Comparison of ENCODE assay signal across 8 cellular contexts in genomic region chr2:27320958-27321543, GRCh38. TPM values are rescaled to one million over a fixed set of nuclear protein-coding genes. Genes with fewer than 3 reads are reported as not detected.
DNase-seq lines count a peak whose midpoint lies in the region; ATAC-seq and TF ChIP-seq lines count a peak whose summit lies in the region.

No MANE protein-coding gene starts in this region.

- no peak overlapping the region for H3K27ac ChIP-seq in OCI-LY7 (ENCODE audit: low read depth, low read length, poor library complexity, severe bottlenecking)

- no peaks in the 10 kb centered on the region for H3K27me3 ChIP-seq in endocrine pancreas (ENCODE audit: control insufficient read depth, insufficient read depth, low read length)

- peaks cover 24% of the 10 kb centered on the region; the same call in 1 of the 2 replicates for H3K79me2 ChIP-seq in OCI-LY7 (ENCODE audit: insufficient read depth, low read depth, low read length)

- no peak for ATAC-seq in GM18858 (IDR thresholded peaks at IDR 0.05; ENCODE audit: unreplicated experiment)

- BruUV-seq in OCI-LY7 (replicated peaks; lab: Mats Ljungman, UMichigan) = no TSS peak

- POLR2A ChIA-PET in OCI-LY7 (lab: Charles Lee) = no interaction called here

- H3K4me1 ChIP-seq in OCI-LY7 (ENCODE audit: insufficient read depth, low read length, poor library complexity, severe bottlenecking) = peaks cover 16% of the 10 kb centered on the region
- H3K4me1 ChIP-seq in endocrine pancreas (ENCODE audit: control insufficient read depth, insufficient read depth, low read length) = peaks cover 7% of the 10 kb centered on the region

- H3K9ac ChIP-seq in endocrine pancreas (ENCODE audit: control insufficient read depth, insufficient read depth, low read length) = peak overlapping the region; percentile 79

- H3K9me3 ChIP-seq in OCI-LY7 (ENCODE audit: low read length) = no peaks in the 10 kb centered on the region
- no peaks in the 10 kb centered on the region for H3K9me3 ChIP-seq in endocrine pancreas (ENCODE audit: control insufficient read depth, low read length)

- intact Hi-C loops in OCI-LY7 (cut with micrococcal nuclease; ENCODE audit: unreplicated experiment) = loop anchor here (5.0 kb wide), 1 partner anchor 36 kb away; the partner anchor contains the start of gene GTF3C2

- H3K36me3 ChIP-seq in OCI-LY7 (ENCODE audit: insufficient read depth, low read length) (peaks cover 8% of the 10 kb centered on the region; the same call in 1 of the 2 replicates), endocrine pancreas (ENCODE audit: control insufficient read depth, insufficient read depth, low read length) (no peaks in the 10 kb centered on the region)

- DNase-seq in NCI-H2227 (lab: John Stamatoyannopoulos, UW; ENCODE audit: unreplicated experiment) (peak; percentile 35), NCI-H2227 treated with DMSO at 0.1 percent for 48 hours (lab: John Stamatoyannopoulos, UW) (no peak), OCI-LY7 (ENCODE audit: low spot score) (no peak), mucosa of gallbladder (ENCODE audit: low spot score) (peak; percentile 87), NCI-H510A treated with DMSO at 0.1 percent for 48 hours (lab: John Stamatoyannopoulos, UW) (no peak), ecto neural progenitor cell (ENCODE audit: low spot score) (no peak)

- TF ChIP-seq CTCF in OCI-LY7 (conservative IDR thresholded peaks at IDR 0.05; ENCODE audit: low read length) = no peak

- no peaks in the 10 kb centered on the region for H3K9me2 ChIP-seq in OCI-LY7 (ENCODE audit: insufficient read depth, low read length)

- H3K4me3 ChIP-seq in OCI-LY7 (ENCODE audit: low read depth, low read length, poor library complexity, severe bottlenecking) = peak overlapping the region; percentile 84
- H3K4me3 ChIP-seq in endocrine pancreas (ENCODE audit: control insufficient read depth, insufficient read depth, low read length) = peak overlapping the region; percentile 91

- CTCF ChIA-PET in OCI-LY7 (lab: Charles Lee; ENCODE audit: unreplicated experiment) = interaction anchor here (0.6 to 1.5 kb wide), 2 partner anchors 18 to 310 kb away, joined by 3 read pairs; no protein-coding TSS in a partner anchor

- no peaks in the 10 kb centered on the region for H4K20me1 ChIP-seq in OCI-LY7 (ENCODE audit: insufficient read depth, low read length)

- peak overlapping the region; percentile 91 for H3K4me2 ChIP-seq in OCI-LY7 (ENCODE audit: low read length)

- H2AFZ ChIP-seq in OCI-LY7 (ENCODE audit: low read length) = no peak overlapping the region

RNA-seq across cellular contexts. Expression of gene MPV17, which starts 1.8 kb away (rescaled TPM):
- total RNA-seq in OCI-LY7 (2014; rRNA removed; shearing (Covaris generic)) = 54.1 and 63.9 TPM in 2 replicates
- total RNA-seq in OCI-LY7 (2022) (98.0 and 109 TPM in 2 replicates), mucosa of gallbladder (62.6 TPM)

RNA-seq across cellular contexts. Expression of gene UCN, which starts 12.8 kb away (rescaled TPM):
- total RNA-seq in OCI-LY7 (2014; rRNA removed; shearing (Covaris generic)) = 5.9 and 6.4 TPM in 2 replicates
- total RNA-seq in OCI-LY7 (2022) = 7.2 and 8.5 TPM in 2 replicates
- 3.1 TPM for total RNA-seq in mucosa of gallbladder

RNA-seq across cellular contexts. Expression of gene GTF3C2, which starts 35.5 kb away (rescaled TPM):
- total RNA-seq in OCI-LY7 (2014; rRNA removed; shearing (Covaris generic)) = 54.2 and 56.9 TPM in 2 replicates
- 70.3 and 77.7 TPM in 2 replicates for total RNA-seq in OCI-LY7 (2022)
- total RNA-seq in mucosa of gallbladder = 49.5 TPM

RNA-seq across cellular contexts. Expression of gene TRIM54, which starts 38.8 kb away (rescaled TPM):
- 2.1 and 6.4 TPM in 2 replicates for total RNA-seq in OCI-LY7 (2014; rRNA removed; shearing (Covaris generic))
- total RNA-seq in OCI-LY7 (2022) (13.6 and 18.8 TPM in 2 replicates), mucosa of gallbladder (0.26 TPM)

RNA-seq across cellular contexts. Expression of gene DNAJC5G, which starts 45.8 kb away (rescaled TPM):
- 2.7 and 4.7 TPM in 2 replicates for total RNA-seq in OCI-LY7 (2014; rRNA removed; shearing (Covaris generic))
- 18.1 and 18.2 TPM in 2 replicates for total RNA-seq in OCI-LY7 (2022)
- total RNA-seq in mucosa of gallbladder = not detected

Comparison
In these comparisons a context has a peak if more than half of its experiments do, and no peak if none do; other contexts are left out.
1. DNase-seq: peak in NCI-H2227 (single experiment) and mucosa of gallbladder (single experiment); none in NCI-H2227 treated with DMSO at 0.1 percent for 48 hours (single experiment), OCI-LY7 (single experiment), NCI-H510A treated with DMSO at 0.1 percent for 48 hours (single experiment) and ecto neural progenitor cell (single experiment).